Comparison of ENCODE assay signal across 12 cellular contexts in the genomic region with DNA sequence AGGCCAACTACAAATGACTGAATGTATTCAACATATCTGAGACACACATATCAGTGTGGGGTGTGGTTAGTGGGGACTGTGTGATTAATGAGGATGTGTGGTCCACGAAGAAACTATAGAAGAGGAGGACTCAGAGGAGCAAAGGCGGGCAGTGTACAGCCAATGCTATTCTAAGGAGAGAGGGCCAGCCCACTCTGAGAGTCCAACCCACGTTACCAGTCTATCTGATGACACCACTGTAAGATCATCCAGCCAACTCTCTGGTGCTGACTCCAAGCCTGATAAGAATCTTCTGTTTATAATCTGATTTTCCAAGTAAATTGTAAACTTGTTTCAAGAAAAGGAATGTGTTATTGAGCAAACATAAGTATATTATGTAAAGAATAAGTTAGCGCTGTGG. TPM values are rescaled to one million over a fixed set of nuclear protein-coding genes. Genes with fewer than 3 reads are reported as not detected.
DNase-seq lines count a peak whose midpoint lies in the region; ATAC-seq and TF ChIP-seq lines count a peak whose summit lies in the region.
"Had no signal": no experiment of that assay in that cellular context is flagged by ENCODE, and none has a peak within 500 bp of the region (broad histone marks: within the 10 kb centered on the region; RNA-seq: fewer than 3 reads in every experiment).

No MANE protein-coding gene starts in this region.

- H3K4me1 ChIP-seq in right cardiac atrium (ENCODE audit: control insufficient read depth, insufficient read depth, low read length) (no peaks in the 10 kb centered on the region), upper lobe of left lung (peaks cover 0 to 13% (median 7%) of the 10 kb centered on the region in 4 donors)
- H3K4me1 ChIP-seq: left ventricle myocardium inferior had no signal

- H3K9me3 ChIP-seq in right cardiac atrium (ENCODE audit: control insufficient read depth, low read length) (no peaks in the 10 kb centered on the region), upper lobe of left lung (no peaks in the 10 kb centered on the region)
- H3K9me3 ChIP-seq: left ventricle myocardium inferior had no signal

- TF ChIP-seq POLR2A in upper lobe of left lung (IDR thresholded peaks at IDR 0.05), result peak in 1 of 4 donors; percentile 30

- intact Hi-C loops in right cardiac atrium (cut with DNase I) (loop anchor here in 2 of 4 donors (5.0 kb wide), 1 partner anchor 259 kb away; no protein-coding TSS in a partner anchor), Right ventricle myocardium superior (cut with DNase I) (loop anchor here (2.0 kb wide), 1 partner anchor 192 kb away; no protein-coding TSS in a partner anchor), left ventricle myocardium superior (cut with micrococcal nuclease) (no loop called here)

- DNase-seq in right cardiac atrium (no peak), Right ventricle myocardium superior (no peak), NCI-H226 (peak; percentile 60), cardiac fibroblast (ENCODE audit: low read depth in 2 of 2) (peak; percentile 45 to 70), upper lobe of left lung (peak in 1 of 2 donors; percentile 63), left ventricle myocardium superior (no peak), T1000 (lab: John Stamatoyannopoulos, UW) (no peak)
- DNase-seq: activated effector memory CD4-positive, alpha-beta T cell treated with Interleukin-2 at 50 U/mL for 16 hours; CD4-positive, CD25-positive, alpha-beta regulatory T cell; left ventricle myocardium inferior; NCI-H1930 had no signal

- WGBS in right cardiac atrium, result 66% methylated on average over 4 of the region's 4 CpGs
- 59 to 76% methylated on average over 4 of the region's 4 CpGs for WGBS in upper lobe of left lung, 2 donors

- H3K4me3 ChIP-seq in right cardiac atrium (ENCODE audit: low read length) (no peak overlapping the region), cardiac fibroblast (replicated peaks in 1 of 2; ENCODE audit: low read depth in 2 of 2, low read length in 2 of 2) (no peak overlapping the region), upper lobe of left lung (no peak overlapping the region)
- H3K4me3 ChIP-seq: left ventricle myocardium inferior had no signal

- TF ChIP-seq CTCF in cardiac fibroblast (IDR thresholded peaks at IDR 0.05; ENCODE audit: low read depth, low read length) (no peak), upper lobe of left lung (IDR thresholded peaks at IDR 0.05) (no peak)

- H3K27me3 ChIP-seq in right cardiac atrium (ENCODE audit: control insufficient read depth, insufficient read depth), result no peaks in the 10 kb centered on the region
- H3K27me3 ChIP-seq in upper lobe of left lung, result no peaks in the 10 kb centered on the region

- ATAC-seq in right cardiac atrium, result peak; percentile 12 to 25
- ATAC-seq in Right ventricle myocardium superior (ENCODE audit: poor library complexity), result no peak
- peak; percentile 61 to 72 for ATAC-seq in upper lobe of left lung (ENCODE audit: low FRiP score in 2 of 2)
- ATAC-seq in left ventricle myocardium superior, result no peak
- no peak for ATAC-seq in HG03025 (IDR thresholded peaks at IDR 0.05; ENCODE audit: low FRiP score, unreplicated experiment)

- no peak overlapping the region for H3K27ac ChIP-seq in right cardiac atrium (ENCODE audit: low read length)
- H3K27ac ChIP-seq in upper lobe of left lung, result no peak overlapping the region
- H3K27ac ChIP-seq: left ventricle myocardium inferior had no signal

- no peaks in the 10 kb centered on the region for H3K36me3 ChIP-seq in upper lobe of left lung
- H3K36me3 ChIP-seq: left ventricle myocardium inferior had no signal

- no peak for TF ChIP-seq EP300 in upper lobe of left lung (IDR thresholded peaks at IDR 0.05)

RNA-seq across cellular contexts. Expression of a gene that starts 47.2 kb away (rescaled TPM):
- under 1 TPM in 2 of 4 donors, not detected in 2; 0.23 to 0.32 TPM for total RNA-seq in right cardiac atrium
- 0.07 TPM for polyA plus RNA-seq in right cardiac atrium
- 0.51 TPM for total RNA-seq in Right ventricle myocardium superior
- 1 to 10 TPM in 4 of 6 donors, under 1 TPM in 2; 0.22 to 2.0 (median 1.2) TPM for total RNA-seq in upper lobe of left lung
- total RNA-seq in left ventricle myocardium superior, result 0.25 TPM

Comparison
In these comparisons a context has a peak if more than half of its experiments do, and no peak if none do; other contexts are left out.
1. ATAC-seq: peak in right cardiac atrium (2 of 2) and upper lobe of left lung (2 of 2); none in Right ventricle myocardium superior (single experiment), left ventricle myocardium superior (single experiment) and HG03025 (single experiment).
2. DNase-seq: peak in NCI-H226 (single experiment) and cardiac fibroblast (2 of 2); none in right cardiac atrium (0 of 3), Right ventricle myocardium superior (single experiment), left ventricle myocardium superior (single experiment) and T1000 (single experiment).